In genomic region chr2:152335851-152336102, GRCh38 we compare ENCODE assay signal across 8 cellular contexts. TPM values are rescaled to one million over a fixed set of nuclear protein-coding genes. Genes with fewer than 3 reads are reported as not detected.
DNase-seq lines count a peak whose midpoint lies in the region; ATAC-seq and TF ChIP-seq lines count a peak whose summit lies in the region.

No MANE protein-coding gene starts in this region.

- peaks cover 0 to 34% (median 10%) of the 10 kb centered on the region in 12 donors for H3K4me1 ChIP-seq in heart left ventricle

- H3K4me3 ChIP-seq in GM12865 (ENCODE audit: low read depth, low read length), result peak overlapping the region; percentile 95
- peak overlapping the region; percentile 73 to 99 (median 94) for H3K4me3 ChIP-seq in heart left ventricle

- no peaks in the 10 kb centered on the region for H3K36me3 ChIP-seq in heart left ventricle

- peak overlapping the region; percentile 63 to 86 (median 79) for H3K27ac ChIP-seq in heart left ventricle

- H3K27me3 ChIP-seq in heart left ventricle, result no peaks in the 10 kb centered on the region

- intact Hi-C loops in heart left ventricle (cut with DNase I) (loop anchor here in 9 of 10 donors (2.0 to 10.0 kb wide), 16 partner anchors 69 to 299 kb away; partner anchors contain the start of gene STAM2 (in 1 of the 9)), sciatic nerve (cut with DNase I) (loop anchor here (10.0 kb wide), 2 partner anchors 151 to 299 kb away; no protein-coding TSS in a partner anchor)

- 0 to 1% (median 0%) methylated on average over 10 to 17 of the region's 17 CpGs for WGBS in heart left ventricle, 4 donors

- TF ChIP-seq CTCF in GM12865 (IDR thresholded peaks at IDR 0.05; ENCODE audit: insufficient read depth, low read depth, low read length, missing control alignments) (no peak), heart left ventricle (IDR thresholded peaks at IDR 0.05) (no peak)

- TF ChIP-seq POLR2A in heart left ventricle (IDR thresholded peaks at IDR 0.05), result no peak

- DNase-seq in GM12865 (ENCODE audit: low read depth), result no peak
- DNase-seq in activated CD4-positive, alpha-beta T cell treated with anti-CD3 and anti-CD28 coated beads, Interleukin-2, amount 50 U/mL, for 48 hours, result peak; percentile 12 to 23
- DNase-seq in heart left ventricle, result peak in 1 of 5 donors; percentile 29
- DNase-seq in sciatic nerve (ENCODE audit: low spot score), result peak; percentile 65

- H3K9me3 ChIP-seq in heart left ventricle, result no peaks in the 10 kb centered on the region

- ATAC-seq in HG02571 (IDR thresholded peaks at IDR 0.05; ENCODE audit: unreplicated experiment) (peak; percentile 27), heart left ventricle (peak in 2 of 4 donors; percentile 9 to 18), sciatic nerve (no peak), HG03469 (IDR thresholded peaks at IDR 0.05; ENCODE audit: unreplicated experiment) (no peak), HG03520 (IDR thresholded peaks at IDR 0.05; ENCODE audit: unreplicated experiment) (no peak), GM18861 (IDR thresholded peaks at IDR 0.05; ENCODE audit: unreplicated experiment) (no peak)

RNA-seq across cellular contexts. Expression of gene FMNL2, which starts 0.8 kb away (rescaled TPM):
- total RNA-seq in heart left ventricle (10 to 100 TPM in 2 of 9 donors, 1 to 10 TPM in 7; 4.7 to 19.4 (median 5.5) TPM), sciatic nerve (129 TPM)
- 1 to 10 TPM; 5.1 to 6.7 TPM for polyA plus RNA-seq in heart left ventricle
